ENCODE assay signal across 2 cellular contexts in genomic region chr12:11853126-11853525, GRCh38.
TF ChIP-seq lines count a peak whose summit lies in the region.

No MANE protein-coding gene starts in this region.

TF ChIP-seq in GM23338, 12 proteins besides CTCF, POLR2A, EP300 and RAD21 (continued from another document):
- TF ChIP-seq, protein P1, sequence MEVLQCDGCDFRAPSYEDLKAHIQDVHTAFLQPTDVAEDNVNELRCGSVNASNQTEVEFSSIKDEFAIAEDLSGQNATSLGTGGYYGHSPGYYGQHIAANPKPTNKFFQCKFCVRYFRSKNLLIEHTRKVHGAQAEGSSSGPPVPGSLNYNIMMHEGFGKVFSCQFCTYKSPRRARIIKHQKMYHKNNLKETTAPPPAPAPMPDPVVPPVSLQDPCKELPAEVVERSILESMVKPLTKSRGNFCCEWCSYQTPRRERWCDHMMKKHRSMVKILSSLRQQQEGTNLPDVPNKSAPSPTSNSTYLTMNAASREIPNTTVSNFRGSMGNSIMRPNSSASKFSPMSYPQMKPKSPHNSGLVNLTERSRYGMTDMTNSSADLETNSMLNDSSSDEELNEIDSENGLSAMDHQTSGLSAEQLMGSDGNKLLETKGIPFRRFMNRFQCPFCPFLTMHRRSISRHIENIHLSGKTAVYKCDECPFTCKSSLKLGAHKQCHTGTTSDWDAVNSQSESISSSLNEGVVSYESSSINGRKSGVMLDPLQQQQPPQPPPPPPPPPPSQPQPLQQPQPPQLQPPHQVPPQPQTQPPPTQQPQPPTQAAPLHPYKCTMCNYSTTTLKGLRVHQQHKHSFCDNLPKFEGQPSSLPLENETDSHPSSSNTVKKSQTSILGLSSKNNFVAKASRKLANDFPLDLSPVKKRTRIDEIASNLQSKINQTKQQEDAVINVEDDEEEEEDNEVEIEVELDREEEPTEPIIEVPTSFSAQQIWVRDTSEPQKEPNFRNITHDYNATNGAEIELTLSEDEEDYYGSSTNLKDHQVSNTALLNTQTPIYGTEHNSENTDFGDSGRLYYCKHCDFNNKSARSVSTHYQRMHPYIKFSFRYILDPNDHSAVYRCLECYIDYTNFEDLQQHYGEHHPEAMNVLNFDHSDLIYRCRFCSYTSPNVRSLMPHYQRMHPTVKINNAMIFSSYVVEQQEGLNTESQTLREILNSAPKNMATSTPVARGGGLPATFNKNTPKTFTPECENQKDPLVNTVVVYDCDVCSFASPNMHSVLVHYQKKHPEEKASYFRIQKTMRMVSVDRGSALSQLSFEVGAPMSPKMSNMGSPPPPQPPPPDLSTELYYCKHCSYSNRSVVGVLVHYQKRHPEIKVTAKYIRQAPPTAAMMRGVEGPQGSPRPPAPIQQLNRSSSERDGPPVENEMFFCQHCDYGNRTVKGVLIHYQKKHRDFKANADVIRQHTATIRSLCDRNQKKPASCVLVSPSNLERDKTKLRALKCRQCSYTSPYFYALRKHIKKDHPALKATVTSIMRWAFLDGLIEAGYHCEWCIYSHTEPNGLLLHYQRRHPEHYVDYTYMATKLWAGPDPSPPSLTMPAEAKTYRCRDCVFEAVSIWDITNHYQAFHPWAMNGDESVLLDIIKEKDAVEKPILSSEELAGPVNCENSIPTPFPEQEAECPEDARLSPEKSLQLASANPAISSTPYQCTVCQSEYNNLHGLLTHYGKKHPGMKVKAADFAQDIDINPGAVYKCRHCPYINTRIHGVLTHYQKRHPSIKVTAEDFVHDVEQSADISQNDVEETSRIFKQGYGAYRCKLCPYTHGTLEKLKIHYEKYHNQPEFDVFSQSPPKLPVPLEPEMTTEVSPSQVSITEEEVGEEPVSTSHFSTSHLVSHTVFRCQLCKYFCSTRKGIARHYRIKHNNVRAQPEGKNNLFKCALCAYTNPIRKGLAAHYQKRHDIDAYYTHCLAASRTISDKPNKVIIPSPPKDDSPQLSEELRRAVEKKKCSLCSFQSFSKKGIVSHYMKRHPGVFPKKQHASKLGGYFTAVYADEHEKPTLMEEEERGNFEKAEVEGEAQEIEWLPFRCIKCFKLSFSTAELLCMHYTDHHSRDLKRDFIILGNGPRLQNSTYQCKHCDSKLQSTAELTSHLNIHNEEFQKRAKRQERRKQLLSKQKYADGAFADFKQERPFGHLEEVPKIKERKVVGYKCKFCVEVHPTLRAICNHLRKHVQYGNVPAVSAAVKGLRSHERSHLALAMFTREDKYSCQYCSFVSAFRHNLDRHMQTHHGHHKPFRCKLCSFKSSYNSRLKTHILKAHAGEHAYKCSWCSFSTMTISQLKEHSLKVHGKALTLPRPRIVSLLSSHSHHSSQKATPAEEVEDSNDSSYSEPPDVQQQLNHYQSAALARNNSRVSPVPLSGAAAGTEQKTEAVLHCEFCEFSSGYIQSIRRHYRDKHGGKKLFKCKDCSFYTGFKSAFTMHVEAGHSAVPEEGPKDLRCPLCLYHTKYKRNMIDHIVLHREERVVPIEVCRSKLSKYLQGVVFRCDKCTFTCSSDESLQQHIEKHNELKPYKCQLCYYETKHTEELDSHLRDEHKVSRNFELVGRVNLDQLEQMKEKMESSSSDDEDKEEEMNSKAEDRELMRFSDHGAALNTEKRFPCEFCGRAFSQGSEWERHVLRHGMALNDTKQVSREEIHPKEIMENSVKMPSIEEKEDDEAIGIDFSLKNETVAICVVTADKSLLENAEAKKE (CRISPR knock-in tag; IDR thresholded peaks at IDR 0.05) = no peak
- TF ChIP-seq ZNF114 (CRISPR knock-in tag; IDR thresholded peaks at IDR 0.05) (no peak), STAT1 (IDR thresholded peaks at IDR 0.05; ENCODE audit: unreplicated experiment) (no peak)
- TF ChIP-seq, protein P2, sequence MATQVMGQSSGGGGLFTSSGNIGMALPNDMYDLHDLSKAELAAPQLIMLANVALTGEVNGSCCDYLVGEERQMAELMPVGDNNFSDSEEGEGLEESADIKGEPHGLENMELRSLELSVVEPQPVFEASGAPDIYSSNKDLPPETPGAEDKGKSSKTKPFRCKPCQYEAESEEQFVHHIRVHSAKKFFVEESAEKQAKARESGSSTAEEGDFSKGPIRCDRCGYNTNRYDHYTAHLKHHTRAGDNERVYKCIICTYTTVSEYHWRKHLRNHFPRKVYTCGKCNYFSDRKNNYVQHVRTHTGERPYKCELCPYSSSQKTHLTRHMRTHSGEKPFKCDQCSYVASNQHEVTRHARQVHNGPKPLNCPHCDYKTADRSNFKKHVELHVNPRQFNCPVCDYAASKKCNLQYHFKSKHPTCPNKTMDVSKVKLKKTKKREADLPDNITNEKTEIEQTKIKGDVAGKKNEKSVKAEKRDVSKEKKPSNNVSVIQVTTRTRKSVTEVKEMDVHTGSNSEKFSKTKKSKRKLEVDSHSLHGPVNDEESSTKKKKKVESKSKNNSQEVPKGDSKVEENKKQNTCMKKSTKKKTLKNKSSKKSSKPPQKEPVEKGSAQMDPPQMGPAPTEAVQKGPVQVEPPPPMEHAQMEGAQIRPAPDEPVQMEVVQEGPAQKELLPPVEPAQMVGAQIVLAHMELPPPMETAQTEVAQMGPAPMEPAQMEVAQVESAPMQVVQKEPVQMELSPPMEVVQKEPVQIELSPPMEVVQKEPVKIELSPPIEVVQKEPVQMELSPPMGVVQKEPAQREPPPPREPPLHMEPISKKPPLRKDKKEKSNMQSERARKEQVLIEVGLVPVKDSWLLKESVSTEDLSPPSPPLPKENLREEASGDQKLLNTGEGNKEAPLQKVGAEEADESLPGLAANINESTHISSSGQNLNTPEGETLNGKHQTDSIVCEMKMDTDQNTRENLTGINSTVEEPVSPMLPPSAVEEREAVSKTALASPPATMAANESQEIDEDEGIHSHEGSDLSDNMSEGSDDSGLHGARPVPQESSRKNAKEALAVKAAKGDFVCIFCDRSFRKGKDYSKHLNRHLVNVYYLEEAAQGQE (IDR thresholded peaks at IDR 0.05; ENCODE audit: unreplicated experiment) = no peak

TF ChIP-seq in WTC11, 78 proteins besides CTCF, POLR2A, EP300 and RAD21 (continued from another document):
- no peak for TF ChIP-seq ZNF532 (CRISPR knock-in tag; IDR thresholded peaks at IDR 0.05; ENCODE audit: borderline replicate concordance)
- no peak for TF ChIP-seq IRF2 (CRISPR knock-in tag; IDR thresholded peaks at IDR 0.05; ENCODE audit: borderline replicate concordance, low read depth)
- no peak for TF ChIP-seq NR1H2 (CRISPR knock-in tag; IDR thresholded peaks at IDR 0.05)
- no peak for TF ChIP-seq OVOL2 (CRISPR knock-in tag; IDR thresholded peaks at IDR 0.05; ENCODE audit: borderline replicate concordance)
- no peak for TF ChIP-seq E2F4 (CRISPR knock-in tag; IDR thresholded peaks at IDR 0.05; ENCODE audit: borderline replicate concordance, low read depth)
- TF ChIP-seq, protein P3, sequence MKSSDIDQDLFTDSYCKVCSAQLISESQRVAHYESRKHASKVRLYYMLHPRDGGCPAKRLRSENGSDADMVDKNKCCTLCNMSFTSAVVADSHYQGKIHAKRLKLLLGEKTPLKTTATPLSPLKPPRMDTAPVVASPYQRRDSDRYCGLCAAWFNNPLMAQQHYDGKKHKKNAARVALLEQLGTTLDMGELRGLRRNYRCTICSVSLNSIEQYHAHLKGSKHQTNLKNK (CRISPR knock-in tag; IDR thresholded peaks at IDR 0.05) = no peak
- TF ChIP-seq ZNF317 (CRISPR knock-in tag; IDR thresholded peaks at IDR 0.05; ENCODE audit: borderline replicate concordance, low read depth) = no peak
